1 cellular context compared by ENCODE assay signal in the genomic region with DNA sequence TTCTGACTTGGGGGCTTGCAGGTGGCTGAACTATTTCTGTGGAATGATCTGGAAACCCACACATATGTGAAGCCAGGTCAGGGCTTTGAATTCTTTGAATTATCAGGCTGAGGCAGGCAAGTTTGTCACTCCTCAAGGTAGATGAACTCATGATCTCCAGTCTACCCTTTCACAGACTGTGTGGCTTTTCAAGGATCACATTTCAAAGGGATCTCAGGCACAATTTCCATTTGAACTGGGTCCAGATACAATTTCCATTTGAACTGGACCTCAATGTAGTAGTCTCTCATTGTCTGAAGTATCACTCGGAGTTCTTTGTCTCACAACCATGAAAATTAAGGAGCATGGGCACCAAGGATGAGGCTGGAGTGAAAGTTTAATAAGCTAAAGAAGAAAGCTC.
A peak's percentile ranks its signal among the peaks of the same experiment; 100 is the strongest.
TF ChIP-seq lines count a peak whose summit lies in the region.

No MANE protein-coding gene starts in this region.

TF ChIP-seq in HepG2, 621 proteins besides CTCF, POLR2A, EP300 and RAD21 (continued from another document):
- TF ChIP-seq, protein P1, sequence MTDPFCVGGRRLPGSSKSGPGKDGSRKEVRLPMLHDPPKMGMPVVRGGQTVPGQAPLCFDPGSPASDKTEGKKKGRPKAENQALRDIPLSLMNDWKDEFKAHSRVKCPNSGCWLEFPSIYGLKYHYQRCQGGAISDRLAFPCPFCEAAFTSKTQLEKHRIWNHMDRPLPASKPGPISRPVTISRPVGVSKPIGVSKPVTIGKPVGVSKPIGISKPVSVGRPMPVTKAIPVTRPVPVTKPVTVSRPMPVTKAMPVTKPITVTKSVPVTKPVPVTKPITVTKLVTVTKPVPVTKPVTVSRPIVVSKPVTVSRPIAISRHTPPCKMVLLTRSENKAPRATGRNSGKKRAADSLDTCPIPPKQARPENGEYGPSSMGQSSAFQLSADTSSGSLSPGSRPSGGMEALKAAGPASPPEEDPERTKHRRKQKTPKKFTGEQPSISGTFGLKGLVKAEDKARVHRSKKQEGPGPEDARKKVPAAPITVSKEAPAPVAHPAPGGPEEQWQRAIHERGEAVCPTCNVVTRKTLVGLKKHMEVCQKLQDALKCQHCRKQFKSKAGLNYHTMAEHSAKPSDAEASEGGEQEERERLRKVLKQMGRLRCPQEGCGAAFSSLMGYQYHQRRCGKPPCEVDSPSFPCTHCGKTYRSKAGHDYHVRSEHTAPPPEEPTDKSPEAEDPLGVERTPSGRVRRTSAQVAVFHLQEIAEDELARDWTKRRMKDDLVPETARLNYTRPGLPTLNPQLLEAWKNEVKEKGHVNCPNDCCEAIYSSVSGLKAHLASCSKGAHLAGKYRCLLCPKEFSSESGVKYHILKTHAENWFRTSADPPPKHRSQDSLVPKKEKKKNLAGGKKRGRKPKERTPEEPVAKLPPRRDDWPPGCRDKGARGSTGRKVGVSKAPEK (CRISPR knock-in tag; IDR thresholded peaks at IDR 0.05; ENCODE audit: borderline replicate concordance) = no peak
- TF ChIP-seq REXO4 (CRISPR knock-in tag; IDR thresholded peaks at IDR 0.05; ENCODE audit: borderline replicate concordance) (no peak), ZNF7 (CRISPR knock-in tag; IDR thresholded peaks at IDR 0.05) (no peak), SIX1 (CRISPR knock-in tag; IDR thresholded peaks at IDR 0.05; ENCODE audit: borderline replicate concordance) (peak; percentile 43; the same call in 1 of the 2 replicates), SOX6 (IDR thresholded peaks at IDR 0.05) (no peak), SOX6 (CRISPR knock-in tag; IDR thresholded peaks at IDR 0.05) (peak; percentile 67), ZNF24 (IDR thresholded peaks at IDR 0.05) (no peak), TBP (CRISPR knock-in tag; IDR thresholded peaks at IDR 0.05) (no peak), PHB2 (IDR thresholded peaks at IDR 0.05; ENCODE audit: partially characterized antibody) (no peak), ZFP90 (CRISPR knock-in tag; IDR thresholded peaks at IDR 0.05; ENCODE audit: borderline replicate concordance) (no peak), JUNB (CRISPR knock-in tag; IDR thresholded peaks at IDR 0.05; ENCODE audit: borderline replicate concordance) (no peak), ZNF670 (CRISPR knock-in tag; IDR thresholded peaks at IDR 0.05; ENCODE audit: borderline replicate concordance) (no peak), RFX5 (IDR thresholded peaks at IDR 0.05; ENCODE audit: low read depth, low read length) (no peak), ZNF572 (CRISPR knock-in tag; IDR thresholded peaks at IDR 0.05) (no peak), ZNF660 (CRISPR knock-in tag; IDR thresholded peaks at IDR 0.05; ENCODE audit: borderline replicate concordance, low read depth) (no peak), ZNF709 (CRISPR knock-in tag; IDR thresholded peaks at IDR 0.05) (no peak), SIX4 (CRISPR knock-in tag; IDR thresholded peaks at IDR 0.05) (peak; percentile 92), SNAPC2 (CRISPR knock-in tag; IDR thresholded peaks at IDR 0.05) (no peak), DNMT1 (CRISPR knock-in tag; IDR thresholded peaks at IDR 0.05) (no peak), KLF13 (CRISPR knock-in tag; IDR thresholded peaks at IDR 0.05) (no peak), CEBPB (IDR thresholded peaks at IDR 0.05; ENCODE audit: borderline replicate concordance, low read depth, low read length) (no peak), MAZ (IDR thresholded peaks at IDR 0.05; ENCODE audit: borderline replicate concordance, low read depth, low read length) (no peak), MAZ (CRISPR knock-in tag; IDR thresholded peaks at IDR 0.05; ENCODE audit: low read depth) (no peak)
